23 cellular contexts compared by ENCODE assay signal in genomic region chr17:9181640-9182039, GRCh38.
"Had no signal": no experiment of that assay in that cellular context is flagged by ENCODE, and none has a peak within 500 bp of the region (broad histone marks: within the 10 kb centered on the region; RNA-seq: fewer than 3 reads in every experiment).

No MANE protein-coding gene starts in this region.

- H3K4me3 Mint-ChIP-seq: activated naive CD4-positive, alpha-beta T cell treated with anti-CD3 and anti-CD28 coated beads for 36 hours; natural killer cell treated with Interleukin-12 subunit alpha and Interleukin-12 subunit beta and Interleukin-15 and Interleukin-18, amount 100 ng/mL, for 72 hours; stimulated activated naive CD8-positive, alpha-beta T cell treated with anti-CD3 and anti-CD28 coated beads, Interleukin-15, Interleukin-2, amounts not matched to agents 100 ng/mL and 50 ng/mL, for 24 hours had no signal

- DNase-seq: activated CD4-positive, alpha-beta T cell treated with anti-CD3 and anti-CD28 coated beads, Interleukin-2, amount 50 U/mL, for 48 hours; activated CD4-positive, CD25-positive, alpha-beta regulatory T cell treated with anti-CD3 and anti-CD28 coated beads, Interleukin-2, amount 50 U/mL, for 72 hours; activated naive CD4-positive, alpha-beta T cell treated with anti-CD3 and anti-CD28 coated beads for 36 hours; cerebellar nuclear complex; effector CD8-positive, alpha-beta T cell; foreskin fibroblast; kidney; left lung; mesenchymal stem cell; occipital lobe; right lobe of liver; stimulated activated CD4-positive, alpha-beta T cell treated with anti-CD3 and anti-CD28 coated beads, Interleukin-4, amount 100 ng/mL, for 4 hours; stimulated activated CD8-positive, alpha-beta memory T cell treated with anti-CD3 and anti-CD28 coated beads, Interleukin-4, amount 100 ng/mL, for 48 hours; T-helper 2 cell; trophoblast cell had no signal

- H3K27ac Mint-ChIP-seq: activated naive CD4-positive, alpha-beta T cell treated with anti-CD3 and anti-CD28 coated beads for 36 hours; activated T-helper 2 cell treated with anti-CD3 and anti-CD28 coated beads, Interferon-gamma antibody, Interleukin-2, Interleukin-4, amounts not matched to agents 10 μg/mL and 5 μg/mL and 100 μg/mL, durations not matched to agents 14 hours and 24 hours and 36 hours; natural killer cell treated with Interleukin-12 subunit alpha and Interleukin-12 subunit beta and Interleukin-15 and Interleukin-18, amount 100 ng/mL, for 72 hours; stimulated activated naive CD8-positive, alpha-beta T cell treated with anti-CD3 and anti-CD28 coated beads, Interleukin-15, Interleukin-2, amounts not matched to agents 100 ng/mL and 50 ng/mL, for 24 hours had no signal

- H3K4me3 ChIP-seq: ascending aorta, breast epithelium, left lung, prostate gland, right lobe of liver, smooth muscle cell, suprapubic skin had no signal

- ATAC-seq: left lung; natural killer cell treated with Interleukin-12 subunit alpha and Interleukin-12 subunit beta and Interleukin-15 and Interleukin-18, amount 100 ng/mL, for 72 hours had no signal

- H3K27ac ChIP-seq: ascending aorta, breast epithelium, left lung, prostate gland, right lobe of liver, suprapubic skin had no signal

- H3K4me2 ChIP-seq: smooth muscle cell had no signal

- H3K36me3 ChIP-seq: breast epithelium, left lung, prostate gland, right lobe of liver, suprapubic skin had no signal

- H3K4me1 ChIP-seq: breast epithelium, left lung had no signal

- H3K9me3 Mint-ChIP-seq: activated naive CD4-positive, alpha-beta T cell treated with anti-CD3 and anti-CD28 coated beads for 36 hours; activated T-helper 2 cell treated with anti-CD3 and anti-CD28 coated beads, Interferon-gamma antibody, Interleukin-2, Interleukin-4, amounts not matched to agents 10 μg/mL and 5 μg/mL and 100 μg/mL, durations not matched to agents 14 hours and 24 hours and 36 hours; natural killer cell treated with Interleukin-12 subunit alpha and Interleukin-12 subunit beta and Interleukin-15 and Interleukin-18, amount 100 ng/mL, for 72 hours; stimulated activated naive CD8-positive, alpha-beta T cell treated with anti-CD3 and anti-CD28 coated beads, Interleukin-15, Interleukin-2, amounts not matched to agents 100 ng/mL and 50 ng/mL, for 24 hours had no signal

- H3K27me3 Mint-ChIP-seq: stimulated activated naive CD8-positive, alpha-beta T cell treated with anti-CD3 and anti-CD28 coated beads, Interleukin-15, Interleukin-2, amounts not matched to agents 100 ng/mL and 50 ng/mL, for 24 hours had no signal

- H3K27me3 ChIP-seq: ascending aorta, breast epithelium, right lobe of liver had no signal

- H3K9me3 ChIP-seq: ascending aorta, breast epithelium, left lung, prostate gland, right lobe of liver, suprapubic skin had no signal

- H3K36me3 Mint-ChIP-seq: natural killer cell treated with Interleukin-12 subunit alpha and Interleukin-12 subunit beta and Interleukin-15 and Interleukin-18, amount 100 ng/mL, for 72 hours had no signal
